In genomic region chr2:28391564-28392296, GRCh38 we compare ENCODE assay signal across 8 cellular contexts. TPM values are rescaled to one million over a fixed set of nuclear protein-coding genes. Genes with fewer than 3 reads are reported as not detected.
DNase-seq lines count a peak whose midpoint lies in the region; ATAC-seq and TF ChIP-seq lines count a peak whose summit lies in the region.

No MANE protein-coding gene starts in this region.

- POLR2A ChIA-PET in PC-3 (lab: Charles Lee; ENCODE audit: unreplicated experiment) = interaction anchor here (0.6 kb wide), 4 partner anchors 141 to 685 kb away, joined by 4 to 11 read pairs (median 8); no protein-coding TSS in a partner anchor

- H3K4me3 Mint-ChIP-seq in natural killer cell = peak overlapping the region; percentile 89

- H3K9me3 ChIP-seq in PC-3 (ENCODE audit: low read length) (no peaks in the 10 kb centered on the region), thymus (ENCODE audit: control insufficient read depth) (no peaks in the 10 kb centered on the region)

- H3K9ac ChIP-seq in PC-3 (ENCODE audit: low read length) = peak overlapping the region; percentile 97

- H3K4me3 ChIP-seq in PC-3 (ENCODE audit: low read length) (peak overlapping the region; percentile 87), fibroblast of mammary gland (ENCODE audit: control insufficient read depth, low read depth, low read length) (peak overlapping the region; percentile 57), thymus (ENCODE audit: low read length) (peak overlapping the region; percentile 67)

- DNase-seq in Caki2 (ENCODE audit: low read depth) (peak; percentile 95), GM20000 (ENCODE audit: low spot score) (peak; percentile 80), HK-2 (ENCODE audit: unreplicated experiment) (peak; percentile 94), PC-3 (peak; percentile 81), activated T-helper 1 cell treated with Interleukin-2 at 50 U/mL for 16 hours (ENCODE audit: low read depth) (peak; percentile 29), fibroblast of mammary gland (ENCODE audit: low read depth) (peak; percentile 90), natural killer cell (peak; percentile 57)

- no TSS peak for BruUV-seq in PC-3 (replicated peaks; lab: Mats Ljungman, UMichigan)

- H3K27ac Mint-ChIP-seq in natural killer cell = no peak overlapping the region

- peak overlapping the region; percentile 91 for H3K27ac ChIP-seq in PC-3 (ENCODE audit: low read length)
- peak overlapping the region; percentile 91 for H3K27ac ChIP-seq in thymus (ENCODE audit: low read depth)

- peak overlapping the region; percentile 97 for H3K4me2 ChIP-seq in PC-3 (ENCODE audit: low read length)

- H3K4me1 ChIP-seq in PC-3 (ENCODE audit: insufficient read depth, low read length) (peaks cover 40% of the 10 kb centered on the region), thymus (ENCODE audit: control insufficient read depth, insufficient read depth, low read length) (peaks cover 19% of the 10 kb centered on the region)

- no peaks in the 10 kb centered on the region for H3K9me2 ChIP-seq in PC-3 (replicated peaks; ENCODE audit: low read length)

- H3F3A ChIP-seq in PC-3 (ENCODE audit: low read length, unreplicated experiment) = no peaks in the 10 kb centered on the region

- peaks cover 8% of the 10 kb centered on the region for H3K36me3 Mint-ChIP-seq in natural killer cell

- peaks cover 22% of the 10 kb centered on the region for H4K20me1 ChIP-seq in PC-3 (ENCODE audit: low read length)

- H3K27me3 Mint-ChIP-seq in natural killer cell (ENCODE audit: low read depth in 2 of 2) = peaks cover 0 to 3% of the 10 kb centered on the region in 2 donors

- intact Hi-C loops in PC-3 (cut with micrococcal nuclease) = loop anchor here (1.0 to 5.0 kb wide), 5 partner anchors 17 to 303 kb away; no protein-coding TSS in a partner anchor
- intact Hi-C loops in natural killer cell (cut with micrococcal nuclease) = loop anchor here (1.0 to 10.0 kb wide), 5 partner anchors 19 to 1753 kb away; partner anchors contain the start of gene YPEL5

- ATAC-seq in PC-3 (peak; percentile 23), natural killer cell (peak; percentile 31 to 57 (median 38))

- H3K9me3 Mint-ChIP-seq in natural killer cell = peaks cover 0 to 2% of the 10 kb centered on the region in 2 donors

- peaks cover 42% of the 10 kb centered on the region for H3K79me2 ChIP-seq in PC-3 (ENCODE audit: low read length)

- peaks cover 24 to 33% of the 10 kb centered on the region in 2 donors for H3K4me1 Mint-ChIP-seq in natural killer cell

- peak; percentile 7 for TF ChIP-seq CTCF in GM20000 (IDR thresholded peaks at IDR 0.05; ENCODE audit: extremely low read depth, missing control alignments)
- no peak; the same call in 1 of the 2 replicates for TF ChIP-seq CTCF in PC-3 (conservative IDR thresholded peaks at IDR 0.05; ENCODE audit: low read depth, low read length)
- TF ChIP-seq CTCF in fibroblast of mammary gland (conservative IDR thresholded peaks at IDR 0.05; ENCODE audit: control insufficient read depth, insufficient read depth, low read depth, low read length) = no peak
- no peak for TF ChIP-seq CTCF in natural killer cell (IDR thresholded peaks at IDR 0.05)

- H3K36me3 ChIP-seq in PC-3 (ENCODE audit: low read depth, low read length) = no peaks in the 10 kb centered on the region
- H3K36me3 ChIP-seq in thymus (ENCODE audit: control insufficient read depth, insufficient read depth) = no peaks in the 10 kb centered on the region

- under 1% methylated on average over 70 of the region's 70 CpGs for WGBS in thymus

- CTCF ChIA-PET in PC-3 (lab: Charles Lee) = interaction anchor here (0.6 to 0.8 kb wide), 3 partner anchors 353 to 599 kb away, joined by 7 to 10 read pairs (median 9); no protein-coding TSS in a partner anchor

- no peaks in the 10 kb centered on the region for H3K27me3 ChIP-seq in PC-3 (ENCODE audit: low read length)
- peaks cover 50% of the 10 kb centered on the region for H3K27me3 ChIP-seq in thymus (ENCODE audit: control insufficient read depth, insufficient read depth)

- in situ Hi-C loops in Caki2 (cut with HindIII; ENCODE audit: low pct_unique_long_range_greater_than_20kb, low sequenced_read_pairs) = no loop called here

- peak overlapping the region; percentile 71 for H2AFZ ChIP-seq in PC-3 (ENCODE audit: low read length)

RNA-seq across cellular contexts. Expression of gene FOSL2, which starts 0.9 kb away (rescaled TPM):
- total RNA-seq in Caki2 (2014; rRNA removed; shearing (Covaris generic); ENCODE audit: low replicate concordance) = 78.1 and 93.2 TPM in 2 replicates
- total RNA-seq in PC-3 (2014; rRNA removed) (34.2 and 46.8 TPM in 2 replicates), natural killer cell (100 to 1,000 TPM; 414 to 531 (median 455) TPM)
- 37.1 TPM for polyA plus RNA-seq in thymus

Comparison
In these comparisons a context has a peak if more than half of its experiments do, and no peak if none do; other contexts are left out.
1. Peak in every context shown above with its lines: DNase-seq, ATAC-seq, H3K4me3 ChIP-seq and H3K27ac ChIP-seq.
2. DNase-seq: peak in every context shown above with its lines; median percentile 95 in Caki2; 94 in HK-2; 90 in fibroblast of mammary gland; 81 in PC-3; 80 in GM20000; 57 in natural killer cell; 29 in activated T-helper 1 cell treated with Interleukin-2 at 50 U/mL for 16 hours.